Comparison of ENCODE assay signal across 9 cellular contexts in the genomic region with DNA sequence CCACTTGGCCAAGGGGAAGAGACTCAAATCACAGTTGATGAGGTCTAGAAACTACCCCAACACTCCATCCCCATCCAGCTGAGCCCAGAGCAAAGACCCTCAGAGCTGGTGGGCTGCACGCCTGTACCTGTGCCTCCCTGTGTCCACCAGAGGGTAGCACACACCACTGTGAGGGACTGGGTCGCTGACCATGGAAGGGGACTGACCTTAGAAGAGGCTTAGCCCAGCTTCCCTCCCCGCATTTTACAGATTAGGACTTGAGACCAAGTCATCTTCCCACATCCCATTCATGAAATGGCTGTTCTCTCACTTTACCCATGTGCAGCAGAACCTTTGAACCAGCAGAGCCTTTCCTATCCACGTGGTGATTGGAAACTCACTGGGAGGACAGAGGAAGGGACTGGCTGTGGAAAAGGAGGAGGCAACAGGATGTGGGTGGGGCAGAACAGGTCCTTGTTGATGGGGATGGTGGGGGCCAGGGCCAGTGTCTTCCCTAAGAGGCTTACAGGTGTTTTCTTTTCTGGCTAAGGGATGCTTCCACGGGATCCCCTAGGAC. TPM values are rescaled to one million over a fixed set of nuclear protein-coding genes. Genes with fewer than 3 reads are reported as not detected.
DNase-seq lines count a peak whose midpoint lies in the region; FAIRE-seq and TF ChIP-seq lines count a peak whose summit lies in the region.
"Had no signal": no experiment of that assay in that cellular context is flagged by ENCODE, and none has a peak within 500 bp of the region (broad histone marks: within the 10 kb centered on the region; RNA-seq: fewer than 3 reads in every experiment).

No MANE protein-coding gene starts in this region.

- no peaks in the 10 kb centered on the region for H4K20me1 ChIP-seq in Karpas-422 (ENCODE audit: insufficient read depth, low read depth, low read length)

- no peak for TF ChIP-seq POLR2A in H54 (IDR thresholded peaks at IDR 0.05; ENCODE audit: low read depth, low read length)

- H3K4me3 ChIP-seq in BJ (ENCODE audit: low read depth, low read length) (no peak overlapping the region), HFF-Myc (replicated peaks; ENCODE audit: low read depth, low read length) (no peak overlapping the region), Karpas-422 (ENCODE audit: low read length) (no peak overlapping the region)

- no peaks in the 10 kb centered on the region for H3K9me2 ChIP-seq in Karpas-422 (replicated peaks; ENCODE audit: insufficient read depth, low read length)

- no peak overlapping the region for H3K9ac ChIP-seq in Karpas-422 (ENCODE audit: low read length)

- H3K36me3 ChIP-seq in BJ (ENCODE audit: control insufficient read depth, insufficient read depth, low read length) (no peaks in the 10 kb centered on the region), Karpas-422 (ENCODE audit: insufficient read depth, low read length) (no peaks in the 10 kb centered on the region)

- H3K27me3 ChIP-seq in BJ (ENCODE audit: control insufficient read depth, insufficient read depth, low read length) (peaks cover 19% of the 10 kb centered on the region), Karpas-422 (ENCODE audit: low read length) (no peaks in the 10 kb centered on the region)

- peaks cover 27% of the 10 kb centered on the region for H3K27me3 Mint-ChIP-seq in brain

- H3K36me3 Mint-ChIP-seq in brain = no peaks in the 10 kb centered on the region

- H3K9me3 ChIP-seq in Karpas-422 (ENCODE audit: low read length) = no peaks in the 10 kb centered on the region

- H3K4me1 ChIP-seq in Karpas-422 (ENCODE audit: low read length) = peaks cover 40% of the 10 kb centered on the region

- no peak overlapping the region for H3K27ac ChIP-seq in Karpas-422 (ENCODE audit: low read length)

- H3K4me1 Mint-ChIP-seq in brain = peaks cover 27% of the 10 kb centered on the region

- no peak overlapping the region for H2AFZ ChIP-seq in Karpas-422 (ENCODE audit: low read length)

- POLR2A ChIA-PET in BJ (lab: Charles Lee) = no interaction called here

- CTCF ChIA-PET in BJ (lab: Yijun Ruan, JAX) = interaction anchor here (0.7 to 9.2 kb wide), 21 partner anchors 9 to 255 kb away, joined by 3 to 166 read pairs (median 5); a partner anchor contains a TSS

- FAIRE-seq in H54 (lab: Jason Lieb, UNC) = no peak

- no peak for DNase-seq in BJ (ENCODE audit: low read depth)
- DNase-seq in HFF-Myc (ENCODE audit: extremely low read depth, low read depth) = no peak
- peak; percentile 65 to 70 for DNase-seq in lung microvascular endothelial cell (ENCODE audit: low read depth in 2 of 2)
- no peak for DNase-seq in NCI-H2029 treated with DMSO at 0.1 percent for 48 hours (lab: John Stamatoyannopoulos, UW)
- no peak for DNase-seq in H54 (ENCODE audit: insufficient read length, low spot score)
- no peak for DNase-seq in LoVo (ENCODE audit: low spot score)
- DNase-seq in Karpas-422 = no peak

- no peak overlapping the region for H3K27ac Mint-ChIP-seq in brain

- no peaks in the 10 kb centered on the region for H3K9me3 Mint-ChIP-seq in brain

- H3K4me3 Mint-ChIP-seq in brain = no peak overlapping the region

- H3K4me2 ChIP-seq in Karpas-422 (ENCODE audit: low read depth, low read length, poor library complexity, severe bottlenecking) = no peak overlapping the region

- TF ChIP-seq CTCF in BJ (IDR thresholded peaks at IDR 0.05; ENCODE audit: insufficient read depth, low read depth, low read length) (peak; percentile 87), HFF-Myc (IDR thresholded peaks at IDR 0.05; ENCODE audit: low read depth, low read length, missing control alignments) (peak; percentile 84), brain (conservative IDR thresholded peaks at IDR 0.05) (peak; percentile 70 to 84)

- no peaks in the 10 kb centered on the region for H3K79me2 ChIP-seq in Karpas-422 (ENCODE audit: low read length)

RNA-seq across cellular contexts. Expression of a gene that starts 44.3 kb away (rescaled TPM):
- polyA plus RNA-seq in BJ (2011; rRNA removed) (0.78 and 1.6 TPM in 2 replicates), brain (ENCODE audit: insufficient read depth, low read depth, low replicate concordance) (12.3 TPM)
- polyA minus RNA-seq in BJ (2011; rRNA and poly(A)+ RNA removed) = 0.36 and 0.52 TPM in 2 replicates
- 0.22 and 0.79 TPM in 2 replicates for total RNA-seq in lung microvascular endothelial cell
- total RNA-seq in Karpas-422 (2014; rRNA removed; shearing (Covaris generic); ENCODE audit: low replicate concordance) = not detected in 2 replicates

RNA-seq across cellular contexts. Expression of a gene that starts 58.7 kb away (rescaled TPM):
- 0.12 TPM in 1 of 2 replicates, not detected in the other for polyA plus RNA-seq in BJ (2011; rRNA removed)
- not detected in 2 replicates for polyA minus RNA-seq in BJ (2011; rRNA and poly(A)+ RNA removed)
- polyA plus RNA-seq in brain (ENCODE audit: insufficient read depth, low read depth, low replicate concordance) = not detected
- not detected in 2 replicates for total RNA-seq in lung microvascular endothelial cell
- total RNA-seq in Karpas-422 (2014; rRNA removed; shearing (Covaris generic); ENCODE audit: low replicate concordance) = not detected in 2 replicates
- total RNA-seq: skeletal muscle tissue had no signal

Comparison
In these comparisons a context has a peak if more than half of its experiments do, and no peak if none do; other contexts are left out.
1. DNase-seq: peak in lung microvascular endothelial cell (2 of 2); none in BJ (single experiment), HFF-Myc (single experiment), NCI-H2029 treated with DMSO at 0.1 percent for 48 hours (single experiment), H54 (single experiment), LoVo (single experiment) and Karpas-422 (single experiment).
2. Peak in every context shown above with its lines, with median percentiles within 50 percentile points of each other: CTCF ChIP-seq.